In genomic region chr9:131233556-131233955, GRCh38 we compare ENCODE assay signal across 17 cellular contexts. TPM values are rescaled to one million over a fixed set of nuclear protein-coding genes. Genes with fewer than 3 reads are reported as not detected.
DNase-seq lines count a peak whose midpoint lies in the region; ATAC-seq and TF ChIP-seq lines count a peak whose summit lies in the region.
"Had no signal": no experiment of that assay in that cellular context is flagged by ENCODE, and none has a peak within 500 bp of the region (broad histone marks: within the 10 kb centered on the region; RNA-seq: fewer than 3 reads in every experiment).

No MANE protein-coding gene starts in this region.

- CTCF ChIA-PET in activated CD8-positive, alpha-beta memory T cell treated with anti-CD3 and anti-CD28 coated beads, Interleukin-2, amount 10 ng/mL, durations not matched to agents 7 days and 5 days (lab: Charles Lee), result interaction anchor here (1.6 to 1.9 kb wide), 2 partner anchors 38 to 55 kb away, joined by 4 read pairs; no protein-coding TSS in a partner anchor
- CTCF ChIA-PET in CD8-positive, alpha-beta T cell (lab: Charles Lee), result interaction anchor here (1.2 kb wide), 1 partner anchor 12 kb away, joined by 4 read pairs; no protein-coding TSS in a partner anchor
- CTCF ChIA-PET in naive thymus-derived CD4-positive, alpha-beta T cell (lab: Charles Lee), result no interaction called here

- peaks cover 21% of the 10 kb centered on the region for H3K36me3 ChIP-seq in CD8-positive, alpha-beta T cell (ENCODE audit: insufficient read depth, low read length)
- H3K36me3 ChIP-seq in naive thymus-derived CD4-positive, alpha-beta T cell (ENCODE audit: control insufficient read depth in 2 of 3, insufficient read depth in 3 of 3, low read length in 3 of 3), result peaks cover 0 to 59% (median 5%) of the 10 kb centered on the region in 3 experiments

- H3K4me3 ChIP-seq in CD8-positive, alpha-beta T cell (ENCODE audit: low read depth, low read length), result no peak overlapping the region
- peak overlapping the region; percentile 5 for H3K4me3 ChIP-seq in naive thymus-derived CD4-positive, alpha-beta T cell (ENCODE audit: low read length)
- H3K4me3 ChIP-seq: A549 had no signal

- peak overlapping the region; percentile 51 for H3K4me3 Mint-ChIP-seq in activated CD8-positive, alpha-beta memory T cell treated with anti-CD3 and anti-CD28 coated beads, Interleukin-2, amount 10 ng/mL, durations not matched to agents 7 days and 5 days
- peak overlapping the region; percentile 66 for H3K4me3 Mint-ChIP-seq in CD8-positive, alpha-beta T cell
- peak overlapping the region; percentile 42 for H3K4me3 Mint-ChIP-seq in activated naive CD8-positive, alpha-beta T cell
- H3K4me3 Mint-ChIP-seq in naive thymus-derived CD4-positive, alpha-beta T cell, result peak overlapping the region in 7 of 10 donors; percentile 38 to 55 (median 53)
- H3K4me3 Mint-ChIP-seq: dendritic cell treated with granulocyte-macrophage colony-stimulating factor and Interleukin-4, amounts not matched to agents 40 ng/mL and 50 ng/mL, for 4 days had no signal

- H3K27ac Mint-ChIP-seq in activated CD8-positive, alpha-beta memory T cell treated with anti-CD3 and anti-CD28 coated beads, Interleukin-2, amount 10 ng/mL, durations not matched to agents 7 days and 5 days, result peak overlapping the region; percentile 88
- H3K27ac Mint-ChIP-seq in CD8-positive, alpha-beta T cell, result peak overlapping the region; percentile 90
- peak overlapping the region; percentile 54 for H3K27ac Mint-ChIP-seq in activated naive CD8-positive, alpha-beta T cell
- peak overlapping the region; percentile 3 to 88 (median 75) for H3K27ac Mint-ChIP-seq in naive thymus-derived CD4-positive, alpha-beta T cell
- H3K27ac Mint-ChIP-seq: dendritic cell treated with granulocyte-macrophage colony-stimulating factor and Interleukin-4, amounts not matched to agents 40 ng/mL and 50 ng/mL, for 4 days had no signal

- no peaks in the 10 kb centered on the region for H3K9me3 Mint-ChIP-seq in activated CD8-positive, alpha-beta memory T cell treated with anti-CD3 and anti-CD28 coated beads, Interleukin-2, amount 10 ng/mL, durations not matched to agents 7 days and 5 days (ENCODE audit: low read depth)
- H3K9me3 Mint-ChIP-seq in CD8-positive, alpha-beta T cell, result no peaks in the 10 kb centered on the region
- H3K9me3 Mint-ChIP-seq in activated naive CD8-positive, alpha-beta T cell (ENCODE audit: low read depth), result no peaks in the 10 kb centered on the region
- no peaks in the 10 kb centered on the region for H3K9me3 Mint-ChIP-seq in naive thymus-derived CD4-positive, alpha-beta T cell
- H3K9me3 Mint-ChIP-seq: dendritic cell treated with granulocyte-macrophage colony-stimulating factor and Interleukin-4, amounts not matched to agents 40 ng/mL and 50 ng/mL, for 4 days had no signal

- peak; percentile 10 for ATAC-seq in activated CD8-positive, alpha-beta memory T cell treated with anti-CD3 and anti-CD28 coated beads, Interleukin-2, amount 10 ng/mL, durations not matched to agents 7 days and 5 days
- peak; percentile 3 for ATAC-seq in CD8-positive, alpha-beta T cell
- peak; percentile 40 for ATAC-seq in naive thymus-derived CD4-positive, alpha-beta T cell
- ATAC-seq in HG03439 (IDR thresholded peaks at IDR 0.05; ENCODE audit: unreplicated experiment), result no peak
- ATAC-seq: A549 had no signal

- no peaks in the 10 kb centered on the region for H3K27me3 Mint-ChIP-seq in activated CD8-positive, alpha-beta memory T cell treated with anti-CD3 and anti-CD28 coated beads, Interleukin-2, amount 10 ng/mL, durations not matched to agents 7 days and 5 days
- no peaks in the 10 kb centered on the region for H3K27me3 Mint-ChIP-seq in CD8-positive, alpha-beta T cell (ENCODE audit: low read depth)
- no peaks in the 10 kb centered on the region for H3K27me3 Mint-ChIP-seq in activated naive CD8-positive, alpha-beta T cell
- H3K27me3 Mint-ChIP-seq in naive thymus-derived CD4-positive, alpha-beta T cell, result no peaks in the 10 kb centered on the region
- H3K27me3 Mint-ChIP-seq: dendritic cell treated with granulocyte-macrophage colony-stimulating factor and Interleukin-4, amounts not matched to agents 40 ng/mL and 50 ng/mL, for 4 days had no signal

- intact Hi-C loops in CD8-positive, alpha-beta T cell (cut with DNase I, micrococcal nuclease), result no loop called here
- intact Hi-C loops in naive thymus-derived CD4-positive, alpha-beta T cell (cut with micrococcal nuclease), result loop anchor here in 1 of 2 donors (5.0 kb wide), 1 partner anchor 41 kb away; no protein-coding TSS in a partner anchor

- POLR2A ChIA-PET in CD8-positive, alpha-beta T cell (lab: Charles Lee), result interaction anchor here (0.6 to 1.6 kb wide), 3 partner anchors 22 to 55 kb away, joined by 3 to 6 read pairs (median 3); no protein-coding TSS in a partner anchor
- POLR2A ChIA-PET in naive thymus-derived CD4-positive, alpha-beta T cell (lab: Charles Lee), result interaction anchor here (1.3 to 9.2 kb wide), 3 partner anchors 20 to 41 kb away, joined by 3 to 132 read pairs (median 75); no protein-coding TSS in a partner anchor

- no peak for TF ChIP-seq CTCF in CD8-positive, alpha-beta T cell (IDR thresholded peaks at IDR 0.05)

- peaks cover 33% of the 10 kb centered on the region for H3K4me1 ChIP-seq in CD8-positive, alpha-beta T cell (ENCODE audit: insufficient read depth, low read length)
- H3K4me1 ChIP-seq in naive thymus-derived CD4-positive, alpha-beta T cell (ENCODE audit: control insufficient read depth in 2 of 2, insufficient read depth in 2 of 2, low read length in 2 of 2), result peaks cover 31 to 36% of the 10 kb centered on the region in 2 donors

- no peaks in the 10 kb centered on the region for H3K9me3 ChIP-seq in CD8-positive, alpha-beta T cell (ENCODE audit: low read length)
- no peaks in the 10 kb centered on the region for H3K9me3 ChIP-seq in naive thymus-derived CD4-positive, alpha-beta T cell (ENCODE audit: control insufficient read depth in 2 of 3, low read length in 3 of 3)
- H3K9me3 ChIP-seq: A549 had no signal

- no peak for DNase-seq in activated CD8-positive, alpha-beta memory T cell treated with anti-CD3 and anti-CD28 coated beads, Interleukin-2, amount 10 ng/mL, durations not matched to agents 7 days and 5 days
- no peak for DNase-seq in activated CD8-positive, alpha-beta memory T cell treated with anti-CD3 and anti-CD28 coated beads for 24 hours
- DNase-seq in CD8-positive, alpha-beta T cell, result no peak
- DNase-seq in naive thymus-derived CD4-positive, alpha-beta T cell, result peak in 2 of 9 donors; percentile 31 to 41
- DNase-seq in COLO829 (ENCODE audit: low spot score) (no peak), NCI-H226 (no peak)
- DNase-seq: activated CD4-positive, CD25-positive, alpha-beta regulatory T cell; C1 segment of cervical spinal cord; DMS79; NCI-H2029; NCI-H524; SIG-M5 had no signal

- peaks cover 28% of the 10 kb centered on the region for H3K36me3 Mint-ChIP-seq in activated CD8-positive, alpha-beta memory T cell treated with anti-CD3 and anti-CD28 coated beads, Interleukin-2, amount 10 ng/mL, durations not matched to agents 7 days and 5 days
- H3K36me3 Mint-ChIP-seq in CD8-positive, alpha-beta T cell, result peaks cover 51% of the 10 kb centered on the region
- peaks cover 4% of the 10 kb centered on the region for H3K36me3 Mint-ChIP-seq in activated naive CD8-positive, alpha-beta T cell
- peaks cover 10 to 41% (median 25%) of the 10 kb centered on the region in 5 donors for H3K36me3 Mint-ChIP-seq in naive thymus-derived CD4-positive, alpha-beta T cell

- no peaks in the 10 kb centered on the region for H3K27me3 ChIP-seq in CD8-positive, alpha-beta T cell (ENCODE audit: insufficient read depth, low read length)
- H3K27me3 ChIP-seq in naive thymus-derived CD4-positive, alpha-beta T cell (ENCODE audit: control insufficient read depth in 2 of 2, insufficient read depth in 2 of 2, low read length in 2 of 2), result no peaks in the 10 kb centered on the region

- peak overlapping the region; percentile 11 for H3K27ac ChIP-seq in CD8-positive, alpha-beta T cell (ENCODE audit: low read depth, low read length)
- peak overlapping the region; percentile 34 for H3K27ac ChIP-seq in naive thymus-derived CD4-positive, alpha-beta T cell (ENCODE audit: low read depth, low read length)
- H3K27ac ChIP-seq: A549 had no signal

- peaks cover 37% of the 10 kb centered on the region for H3K4me1 Mint-ChIP-seq in activated CD8-positive, alpha-beta memory T cell treated with anti-CD3 and anti-CD28 coated beads, Interleukin-2, amount 10 ng/mL, durations not matched to agents 7 days and 5 days
- peaks cover 27% of the 10 kb centered on the region for H3K4me1 Mint-ChIP-seq in CD8-positive, alpha-beta T cell (ENCODE audit: low read depth)
- H3K4me1 Mint-ChIP-seq in activated naive CD8-positive, alpha-beta T cell (ENCODE audit: low read depth), result peaks cover 25% of the 10 kb centered on the region
- H3K4me1 Mint-ChIP-seq in naive thymus-derived CD4-positive, alpha-beta T cell, result peaks cover 16 to 48% (median 36%) of the 10 kb centered on the region in 7 donors

RNA-seq across cellular contexts. Expression of gene FAM78A, which starts 42.8 kb away (rescaled TPM):
- total RNA-seq in activated CD8-positive, alpha-beta memory T cell treated with anti-CD3 and anti-CD28 coated beads, Interleukin-2, amount 10 ng/mL, durations not matched to agents 7 days and 5 days, result 10 to 100 TPM; 76.8 to 80.0 TPM
- 10 to 100 TPM; 44.0 to 44.2 TPM for total RNA-seq in CD8-positive, alpha-beta T cell
- total RNA-seq in naive thymus-derived CD4-positive, alpha-beta T cell, result 100 to 1,000 TPM in 3 of 5 experiments, 10 to 100 TPM in 2; 64.6 to 114 (median 104) TPM
- 10 to 100 TPM; 10.5 to 24.8 TPM for polyA plus RNA-seq in naive thymus-derived CD4-positive, alpha-beta T cell

RNA-seq across cellular contexts. Expression of gene PLPP7, which starts 56.0 kb away (rescaled TPM):
- total RNA-seq in activated CD8-positive, alpha-beta memory T cell treated with anti-CD3 and anti-CD28 coated beads, Interleukin-2, amount 10 ng/mL, durations not matched to agents 7 days and 5 days, result not detected
- total RNA-seq in CD8-positive, alpha-beta T cell, result not detected
- total RNA-seq in naive thymus-derived CD4-positive, alpha-beta T cell, result under 1 TPM in 4 of 5 experiments, not detected in 1; 0.12 to 0.24 (median 0.14) TPM
- under 1 TPM; 0.24 to 0.71 TPM for polyA plus RNA-seq in naive thymus-derived CD4-positive, alpha-beta T cell
- total RNA-seq: T-helper 2 cell treated with Interferon-gamma antibody and Interleukin-4, amounts not matched to agents 100 ng/mL and 5 ng/mL, for 36 hours had no signal
